In genomic region chr4:168845897-168846296, GRCh38 we compare ENCODE assay signal across 2 cellular contexts.
TF ChIP-seq lines count a peak whose summit lies in the region.

No MANE protein-coding gene starts in this region.

TF ChIP-seq in GM12878, 131 proteins besides CTCF, POLR2A, EP300 and RAD21:
- TF ChIP-seq RUNX3 (IDR thresholded peaks at IDR 0.05; ENCODE audit: low read length) (no peak), KAT2A (conservative IDR thresholded peaks at IDR 0.05; ENCODE audit: control insufficient read depth, low read depth, low read length) (no peak), RB1 (IDR thresholded peaks at IDR 0.05; ENCODE audit: borderline replicate concordance) (no peak), YY1 (IDR thresholded peaks at IDR 0.05; ENCODE audit: low read depth, low read length) (no peak), CEBPB (IDR thresholded peaks at IDR 0.05; ENCODE audit: borderline replicate concordance in 1 of 2, low read depth in 2 of 2, low read length in 2 of 2) (no peak), NFYA (IDR thresholded peaks at IDR 0.05; ENCODE audit: borderline replicate concordance, low read depth, low read length) (no peak), CBFB (IDR thresholded peaks at IDR 0.05; ENCODE audit: low read depth) (no peak), REST (IDR thresholded peaks at IDR 0.05; ENCODE audit: low read depth, low read length) (no peak), BCLAF1 (IDR thresholded peaks at IDR 0.05) (no peak), E4F1 (IDR thresholded peaks at IDR 0.05; ENCODE audit: borderline replicate concordance, partially characterized antibody) (no peak), MXI1 (IDR thresholded peaks at IDR 0.05; ENCODE audit: low read depth, low read length) (no peak), NR2C1 (IDR thresholded peaks at IDR 0.05) (no peak), ZNF217 (IDR thresholded peaks at IDR 0.05) (no peak), HCFC1 (IDR thresholded peaks at IDR 0.05; ENCODE audit: low read length) (no peak)
TF ChIP-seq in GM12878: peak in this region for 0.

TF ChIP-seq in SK-N-SH, 30 proteins besides CTCF, POLR2A, EP300 and RAD21:
- TF ChIP-seq FOXM1 (IDR thresholded peaks at IDR 0.05; ENCODE audit: low read depth) (no peak), IRF3 (IDR thresholded peaks at IDR 0.05; ENCODE audit: low read depth, low read length) (no peak), TAF1 (IDR thresholded peaks at IDR 0.05; ENCODE audit: borderline replicate concordance, low read depth, low read length) (no peak), ZBTB33 (IDR thresholded peaks at IDR 0.05; ENCODE audit: borderline replicate concordance, low read depth) (no peak), SIN3A (IDR thresholded peaks at IDR 0.05; ENCODE audit: borderline replicate concordance, low read depth, low read length) (no peak), RXRA (IDR thresholded peaks at IDR 0.05; ENCODE audit: borderline replicate concordance, low read depth) (no peak), TCF12 (IDR thresholded peaks at IDR 0.05) (no peak), CHD2 (IDR thresholded peaks at IDR 0.05; ENCODE audit: low read length, partially characterized antibody) (no peak), ELF1 (IDR thresholded peaks at IDR 0.05) (no peak), NFIC (IDR thresholded peaks at IDR 0.05; ENCODE audit: borderline replicate concordance) (no peak), FOXJ3 (CRISPR knock-in tag; IDR thresholded peaks at IDR 0.05) (no peak), JUND (IDR thresholded peaks at IDR 0.05) (no peak), PBX3 (IDR thresholded peaks at IDR 0.05) (no peak), EZH2phosphoT487 (IDR thresholded peaks at IDR 0.05; ENCODE audit: borderline replicate concordance, low read depth) (no peak), GABPA (IDR thresholded peaks at IDR 0.05; ENCODE audit: low read depth) (no peak), GATA2 (CRISPR knock-in tag; IDR thresholded peaks at IDR 0.05) (no peak), FOSL2 (IDR thresholded peaks at IDR 0.05; ENCODE audit: borderline replicate concordance, low read depth) (no peak), SMC3 (IDR thresholded peaks at IDR 0.05; ENCODE audit: low read depth, low read length) (no peak)
- TF ChIP-seq, protein P1, sequence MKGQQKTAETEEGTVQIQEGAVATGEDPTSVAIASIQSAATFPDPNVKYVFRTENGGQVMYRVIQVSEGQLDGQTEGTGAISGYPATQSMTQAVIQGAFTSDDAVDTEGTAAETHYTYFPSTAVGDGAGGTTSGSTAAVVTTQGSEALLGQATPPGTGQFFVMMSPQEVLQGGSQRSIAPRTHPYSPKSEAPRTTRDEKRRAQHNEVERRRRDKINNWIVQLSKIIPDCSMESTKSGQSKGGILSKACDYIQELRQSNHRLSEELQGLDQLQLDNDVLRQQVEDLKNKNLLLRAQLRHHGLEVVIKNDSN (IDR thresholded peaks at IDR 0.05; ENCODE audit: borderline replicate concordance, low read depth): no peak
- TF ChIP-seq, protein P2, sequence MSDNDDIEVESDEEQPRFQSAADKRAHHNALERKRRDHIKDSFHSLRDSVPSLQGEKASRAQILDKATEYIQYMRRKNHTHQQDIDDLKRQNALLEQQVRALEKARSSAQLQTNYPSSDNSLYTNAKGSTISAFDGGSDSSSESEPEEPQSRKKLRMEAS (IDR thresholded peaks at IDR 0.05; ENCODE audit: low read depth): no peak
